ENCODE assay signal across 23 cellular contexts in genomic region chr11:125020342-125020741, GRCh38.
"Had no signal": no experiment of that assay in that cellular context is flagged by ENCODE, and none has a peak within 500 bp of the region (broad histone marks: within the 10 kb centered on the region; RNA-seq: fewer than 3 reads in every experiment).

No MANE protein-coding gene starts in this region.

- H3K9me3 ChIP-seq: breast epithelium, colonic mucosa had no signal

- H3K4me1 ChIP-seq: breast epithelium, colonic mucosa had no signal

- H3K27me3 ChIP-seq: breast epithelium, colonic mucosa had no signal

- H3K27me3 Mint-ChIP-seq: activated CD4-positive, alpha-beta T cell treated with anti-CD3 and anti-CD28 coated beads for 36 hours; activated CD8-positive, alpha-beta T cell treated with anti-CD3 and anti-CD28 coated beads for 36 hours; activated naive CD4-positive, alpha-beta T cell treated with anti-CD3 and anti-CD28 coated beads, Interleukin-2, amount 10 ng/mL, durations not matched to agents 7 days and 5 days; activated naive CD8-positive, alpha-beta T cell treated with anti-CD3 and anti-CD28 coated beads for 36 hours; T-helper 17 cell had no signal

- H3K36me3 ChIP-seq: breast epithelium, colonic mucosa, WERI-Rb-1 had no signal

- H3K36me3 Mint-ChIP-seq: activated naive CD4-positive, alpha-beta T cell treated with anti-CD3 and anti-CD28 coated beads, Interleukin-2, amount 10 ng/mL, durations not matched to agents 7 days and 5 days; activated naive CD8-positive, alpha-beta T cell treated with anti-CD3 and anti-CD28 coated beads for 36 hours had no signal

- H3K4me3 Mint-ChIP-seq: activated CD4-positive, alpha-beta T cell treated with anti-CD3 and anti-CD28 coated beads for 36 hours; activated CD8-positive, alpha-beta T cell treated with anti-CD3 and anti-CD28 coated beads for 36 hours; activated naive CD4-positive, alpha-beta T cell treated with anti-CD3 and anti-CD28 coated beads, Interleukin-2, amount 10 ng/mL, durations not matched to agents 7 days and 5 days; activated naive CD8-positive, alpha-beta T cell treated with anti-CD3 and anti-CD28 coated beads for 36 hours; activated T-cell treated with anti-CD3 and anti-CD28 coated beads, Interleukin-2, amount 50 U/mL, for 72 hours; T-helper 17 cell had no signal

- H3K27ac ChIP-seq: breast epithelium, colonic mucosa, WERI-Rb-1 had no signal

- H3K4me1 Mint-ChIP-seq: activated naive CD4-positive, alpha-beta T cell treated with anti-CD3 and anti-CD28 coated beads, Interleukin-2, amount 10 ng/mL, durations not matched to agents 7 days and 5 days; activated naive CD8-positive, alpha-beta T cell treated with anti-CD3 and anti-CD28 coated beads for 36 hours; T-helper 17 cell had no signal

- H3K9me3 Mint-ChIP-seq: activated CD8-positive, alpha-beta T cell treated with anti-CD3 and anti-CD28 coated beads for 36 hours; activated naive CD4-positive, alpha-beta T cell treated with anti-CD3 and anti-CD28 coated beads, Interleukin-2, amount 10 ng/mL, durations not matched to agents 7 days and 5 days; activated naive CD8-positive, alpha-beta T cell treated with anti-CD3 and anti-CD28 coated beads for 36 hours; activated T-cell treated with anti-CD3 and anti-CD28 coated beads, Interleukin-2, amount 50 U/mL, for 72 hours; activated T-helper 2 cell treated with anti-CD3 and anti-CD28 coated beads, Interferon-gamma antibody, Interleukin-2, Interleukin-4, amounts not matched to agents 10 μg/mL and 5 μg/mL and 100 μg/mL, durations not matched to agents 14 hours and 24 hours and 36 hours had no signal

- H3K27ac Mint-ChIP-seq: activated CD4-positive, alpha-beta T cell treated with anti-CD3 and anti-CD28 coated beads for 36 hours; activated CD8-positive, alpha-beta T cell treated with anti-CD3 and anti-CD28 coated beads for 36 hours; activated naive CD4-positive, alpha-beta T cell treated with anti-CD3 and anti-CD28 coated beads, Interleukin-2, amount 10 ng/mL, durations not matched to agents 7 days and 5 days; activated naive CD8-positive, alpha-beta T cell treated with anti-CD3 and anti-CD28 coated beads for 36 hours; activated T-cell treated with anti-CD3 and anti-CD28 coated beads, Interleukin-2, amount 50 U/mL, for 72 hours; activated T-helper 2 cell treated with anti-CD3 and anti-CD28 coated beads, Interferon-gamma antibody, Interleukin-2, Interleukin-4, amounts not matched to agents 10 μg/mL and 5 μg/mL and 100 μg/mL, durations not matched to agents 14 hours and 24 hours and 36 hours; T-helper 17 cell had no signal

- DNase-seq: activated CD4-positive, alpha-beta T cell treated with anti-CD3 and anti-CD28 coated beads for 36 hours; activated CD8-positive, alpha-beta memory T cell treated with anti-CD3 and anti-CD28 coated beads, Interleukin-2, amount 50 U/mL, for 4 hours; activated CD8-positive, alpha-beta T cell treated with anti-CD3 and anti-CD28 coated beads for 36 hours; activated gamma-delta T cell treated with Interleukin-2 at 50 U/mL for 16 hours; activated naive CD4-positive, alpha-beta T cell treated with anti-CD3 and anti-CD28 coated beads, Interleukin-2, amount 10 ng/mL, durations not matched to agents 7 days and 5 days; activated naive CD8-positive, alpha-beta T cell treated with anti-CD3 and anti-CD28 coated beads for 36 hours; activated T-cell treated with anti-CD3 and anti-CD28 coated beads, Interleukin-2, amount 50 U/mL, for 72 hours; caudate nucleus; colonic mucosa; NCI-H1105 treated with DMSO at 0.1 percent for 48 hours; NCI-H1436 treated with DMSO at 0.1 percent for 48 hours; NCI-H1930; NCI-H2107; NCI-H2171 treated with DMSO at 0.1 percent for 48 hours; NCI-H226; NCI-H526; NCI-H82; SHP77 treated with DMSO at 0.1 percent for 48 hours; T-helper 17 cell; T1000; WERI-Rb-1 had no signal

- H3K4me3 ChIP-seq: breast epithelium, colonic mucosa had no signal

- ATAC-seq: activated CD4-positive, alpha-beta T cell treated with anti-CD3 and anti-CD28 coated beads for 36 hours; activated CD8-positive, alpha-beta T cell treated with anti-CD3 and anti-CD28 coated beads for 36 hours; activated T-cell treated with anti-CD3 and anti-CD28 coated beads, Interleukin-2, amount 50 U/mL, for 72 hours; T-helper 17 cell had no signal
